ENCODE assay signal across 1 cellular context in the genomic region with DNA sequence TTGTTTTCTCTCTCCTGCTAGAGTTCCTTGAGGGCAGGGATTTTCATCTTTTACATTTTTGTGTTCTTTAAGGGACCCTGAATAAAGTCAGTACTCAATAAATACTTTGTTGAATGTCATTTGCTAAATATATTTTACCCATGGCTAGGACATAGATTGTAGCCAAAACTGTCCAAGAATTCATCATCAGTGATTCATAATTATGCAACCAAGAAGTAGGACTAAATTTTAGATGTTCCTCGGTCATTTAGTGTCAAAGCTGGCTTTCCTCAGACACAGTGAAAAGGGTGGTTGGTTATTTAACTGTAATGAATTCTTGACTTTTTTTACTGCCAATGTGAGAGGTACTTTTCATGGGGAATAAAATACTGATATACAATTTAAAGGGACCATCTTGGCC.
TF ChIP-seq lines count a peak whose summit lies in the region.

No MANE protein-coding gene starts in this region.

TF ChIP-seq in GM12878, 131 proteins besides CTCF, POLR2A, EP300 and RAD21:
- TF ChIP-seq E2F8 (IDR thresholded peaks at IDR 0.05; ENCODE audit: low read depth, partially characterized antibody) (no peak), WRNIP1 (IDR thresholded peaks at IDR 0.05; ENCODE audit: borderline replicate concordance, low read depth, low read length) (no peak), EED (IDR thresholded peaks at IDR 0.05; ENCODE audit: low read depth) (no peak), BCL11A (IDR thresholded peaks at IDR 0.05; ENCODE audit: low read depth, low read length) (no peak), MTA2 (IDR thresholded peaks at IDR 0.05; ENCODE audit: low read depth) (no peak), RBBP5 (conservative IDR thresholded peaks at IDR 0.05) (no peak), RB1 (IDR thresholded peaks at IDR 0.05; ENCODE audit: borderline replicate concordance) (no peak), NR2C2 (IDR thresholded peaks at IDR 0.05; ENCODE audit: borderline replicate concordance, control insufficient read depth, insufficient read length, low read depth) (no peak), HDAC6 (IDR thresholded peaks at IDR 0.05; ENCODE audit: unreplicated experiment) (no peak), ETV6 (conservative IDR thresholded peaks at IDR 0.05 in 1 of 2, IDR thresholded peaks at IDR 0.05 in 1 of 2; ENCODE audit: borderline replicate concordance in 1 of 2, low read depth in 1 of 2) (no peak), ASH2L (IDR thresholded peaks at IDR 0.05; ENCODE audit: borderline replicate concordance, low read depth) (no peak), IKZF2 (IDR thresholded peaks at IDR 0.05) (no peak), YBX1 (IDR thresholded peaks at IDR 0.05) (no peak), CBFB (IDR thresholded peaks at IDR 0.05; ENCODE audit: low read depth) (no peak), IKZF1 (conservative IDR thresholded peaks at IDR 0.05) (no peak), SMARCA5 (IDR thresholded peaks at IDR 0.05) (no peak)
